In the genomic region with DNA sequence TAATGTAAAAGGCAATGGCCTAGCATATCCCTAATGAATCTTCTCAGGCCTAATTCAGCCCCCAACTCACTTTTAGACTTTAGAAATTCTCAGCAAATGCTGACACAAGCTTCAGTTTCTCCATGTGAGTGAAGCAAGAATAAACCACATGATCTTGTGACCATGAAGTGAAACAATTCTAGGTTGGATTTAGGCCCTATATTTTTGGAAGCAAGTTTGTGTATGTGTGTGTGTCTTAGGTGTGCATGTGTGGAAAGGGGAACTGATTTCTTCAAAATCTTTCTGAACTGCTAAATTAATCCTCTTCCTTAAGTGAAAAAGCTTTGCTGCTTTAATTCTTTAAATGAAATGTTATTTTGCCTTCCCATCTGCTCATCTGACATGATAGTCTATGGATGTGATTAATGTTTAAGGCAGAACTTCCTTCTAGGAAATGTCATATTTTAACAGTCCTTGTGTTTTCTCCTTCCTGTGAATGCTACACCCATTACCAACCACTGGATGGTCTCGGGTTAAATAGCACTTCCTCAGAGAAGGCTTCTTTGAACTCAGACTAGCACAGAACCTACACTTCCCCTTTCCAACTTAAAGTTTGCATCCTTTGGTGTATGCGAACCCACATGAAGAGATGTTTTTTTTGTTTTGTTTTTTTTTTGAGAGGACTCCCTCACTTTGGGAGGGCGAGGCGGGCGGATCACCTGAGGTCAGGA, we compare ENCODE assay signal across 1 cellular context.
TF ChIP-seq lines count a peak whose summit lies in the region.

No MANE protein-coding gene starts in this region.

TF ChIP-seq in GM12878, 131 proteins besides CTCF, POLR2A, EP300 and RAD21 (continued from another document):
- TF ChIP-seq, protein P1, sequence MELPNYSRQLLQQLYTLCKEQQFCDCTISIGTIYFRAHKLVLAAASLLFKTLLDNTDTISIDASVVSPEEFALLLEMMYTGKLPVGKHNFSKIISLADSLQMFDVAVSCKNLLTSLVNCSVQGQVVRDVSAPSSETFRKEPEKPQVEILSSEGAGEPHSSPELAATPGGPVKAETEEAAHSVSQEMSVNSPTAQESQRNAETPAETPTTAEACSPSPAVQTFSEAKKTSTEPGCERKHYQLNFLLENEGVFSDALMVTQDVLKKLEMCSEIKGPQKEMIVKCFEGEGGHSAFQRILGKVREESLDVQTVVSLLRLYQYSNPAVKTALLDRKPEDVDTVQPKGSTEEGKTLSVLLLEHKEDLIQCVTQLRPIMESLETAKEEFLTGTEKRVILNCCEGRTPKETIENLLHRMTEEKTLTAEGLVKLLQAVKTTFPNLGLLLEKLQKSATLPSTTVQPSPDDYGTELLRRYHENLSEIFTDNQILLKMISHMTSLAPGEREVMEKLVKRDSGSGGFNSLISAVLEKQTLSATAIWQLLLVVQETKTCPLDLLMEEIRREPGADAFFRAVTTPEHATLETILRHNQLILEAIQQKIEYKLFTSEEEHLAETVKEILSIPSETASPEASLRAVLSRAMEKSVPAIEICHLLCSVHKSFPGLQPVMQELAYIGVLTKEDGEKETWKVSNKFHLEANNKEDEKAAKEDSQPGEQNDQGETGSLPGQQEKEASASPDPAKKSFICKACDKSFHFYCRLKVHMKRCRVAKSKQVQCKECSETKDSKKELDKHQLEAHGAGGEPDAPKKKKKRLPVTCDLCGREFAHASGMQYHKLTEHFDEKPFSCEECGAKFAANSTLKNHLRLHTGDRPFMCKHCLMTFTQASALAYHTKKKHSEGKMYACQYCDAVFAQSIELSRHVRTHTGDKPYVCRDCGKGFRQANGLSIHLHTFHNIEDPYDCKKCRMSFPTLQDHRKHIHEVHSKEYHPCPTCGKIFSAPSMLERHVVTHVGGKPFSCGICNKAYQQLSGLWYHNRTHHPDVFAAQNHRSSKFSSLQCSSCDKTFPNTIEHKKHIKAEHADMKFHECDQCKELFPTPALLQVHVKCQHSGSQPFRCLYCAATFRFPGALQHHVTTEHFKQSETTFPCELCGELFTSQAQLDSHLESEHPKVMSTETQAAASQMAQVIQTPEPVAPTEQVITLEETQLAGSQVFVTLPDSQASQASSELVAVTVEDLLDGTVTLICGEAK (IDR thresholded peaks at IDR 0.05; ENCODE audit: borderline replicate concordance) = no peak
